8 cellular contexts compared by ENCODE assay signal in the genomic region with DNA sequence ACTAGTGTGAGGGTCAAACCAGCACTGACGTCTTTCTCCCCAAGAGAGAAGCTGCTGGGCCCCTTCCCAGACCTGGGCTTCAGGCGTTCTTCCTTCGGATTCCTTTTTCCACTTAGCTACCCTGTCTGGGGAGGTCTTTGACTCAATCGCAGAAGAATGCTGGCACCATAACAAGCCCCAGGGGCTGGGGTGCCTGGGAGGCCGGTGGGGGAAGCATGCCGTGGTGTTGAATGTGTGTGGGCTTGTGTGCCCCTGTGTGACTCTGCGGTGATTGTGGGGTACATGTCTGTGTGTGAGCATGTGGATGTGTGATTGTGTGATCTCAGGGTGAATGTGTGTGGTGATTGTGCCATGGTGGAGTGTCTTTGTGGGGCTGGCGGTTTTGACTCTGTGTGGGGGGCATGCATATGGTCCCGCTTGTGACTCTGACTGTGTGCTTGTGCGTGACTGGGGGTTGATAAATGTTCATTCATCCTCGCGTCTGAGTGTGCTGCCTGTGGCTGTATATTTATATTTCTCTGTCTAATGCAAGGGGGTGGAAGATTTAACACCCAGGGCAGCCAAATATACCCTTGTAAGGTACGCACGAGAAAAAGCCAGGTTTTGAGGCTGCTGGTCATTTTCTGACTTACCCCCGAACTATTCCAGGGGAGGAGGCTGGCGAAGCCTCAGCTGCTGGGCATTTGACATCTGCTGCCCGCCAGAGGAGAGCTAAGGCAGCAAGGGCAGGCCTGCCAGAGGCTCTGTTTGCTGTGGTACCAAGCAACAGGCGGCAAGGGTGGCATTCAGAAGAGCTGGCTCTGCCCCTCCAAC. TPM values are rescaled to one million over a fixed set of nuclear protein-coding genes. Genes with fewer than 3 reads are reported as not detected.
DNase-seq lines count a peak whose midpoint lies in the region; ATAC-seq and TF ChIP-seq lines count a peak whose summit lies in the region.

No MANE protein-coding gene starts in this region.

- no peak overlapping the region for H3K9ac ChIP-seq in trophoblast cell (ENCODE audit: low read length)

- peak overlapping the region; percentile 98 for H4K8ac ChIP-seq in trophoblast cell (ENCODE audit: low read depth, low read length)

- H3K18ac ChIP-seq in trophoblast cell (ENCODE audit: low read length) = peak overlapping the region; percentile 100

- H3K4ac ChIP-seq in trophoblast cell (ENCODE audit: low read depth, low read length) = peak overlapping the region; percentile 99

- H3K4me1 ChIP-seq in trophoblast cell (ENCODE audit: control insufficient read depth in 1 of 2, insufficient read depth in 2 of 2, low read length in 2 of 2) = peaks cover 23 to 26% of the 10 kb centered on the region in 2 experiments

- WGBS in trophoblast cell (ENCODE audit: extremely low coverage, insufficient coverage, insufficient read length) = no CpG with 5 or more reads among the region's 18 CpGs

- no peaks in the 10 kb centered on the region for H3K27me3 ChIP-seq in trophoblast cell (ENCODE audit: insufficient read depth, low read length)

- peak overlapping the region; percentile 99 for H2BK12ac ChIP-seq in trophoblast cell (ENCODE audit: low read length)

- peak overlapping the region; percentile 100 for H4K91ac ChIP-seq in trophoblast cell (ENCODE audit: low read depth, low read length)

- peak overlapping the region; percentile 100 for H2BK120ac ChIP-seq in trophoblast cell (ENCODE audit: insufficient read depth, low read length, poor library complexity)

- peak overlapping the region; percentile 93 for H2BK5ac ChIP-seq in trophoblast cell (ENCODE audit: low read depth, low read length, poor library complexity)

- no peaks in the 10 kb centered on the region for H3K36me3 ChIP-seq in trophoblast cell (ENCODE audit: control insufficient read depth in 1 of 2, insufficient read depth in 2 of 2, low read length in 2 of 2)

- peak overlapping the region; percentile 74 to 94 for H3K4me3 ChIP-seq in foreskin fibroblast (ENCODE audit: low read depth in 1 of 2, low read length in 2 of 2)
- no peak overlapping the region for H3K4me3 ChIP-seq in trophoblast cell (ENCODE audit: low read depth, low read length)

- peaks cover 23% of the 10 kb centered on the region for H3K79me1 ChIP-seq in trophoblast cell (ENCODE audit: low read length)

- H3K79me2 ChIP-seq in trophoblast cell (ENCODE audit: control insufficient read depth, insufficient read depth, low read length, poor library complexity) = peaks cover 12% of the 10 kb centered on the region

- H3K4me2 ChIP-seq in trophoblast cell (ENCODE audit: low read length) = peak overlapping the region; percentile 95

- DNase-seq in ELF-1 (ENCODE audit: low read depth, low spot score) = peak; percentile 78
- DNase-seq in foreskin fibroblast = peak; percentile 93 to 94
- DNase-seq in trophoblast cell = peak; percentile 28 to 45
- no peak for DNase-seq in NOMO-1 treated with DMSO at 0.1 percent for 48 hours (lab: John Stamatoyannopoulos, UW; ENCODE audit: unreplicated experiment)
- no peak for DNase-seq in SW480 (ENCODE audit: low spot score)
- no peak for DNase-seq in activated CD8-positive, alpha-beta memory T cell treated with anti-CD3 and anti-CD28 coated beads for 24 hours

- no peak for TF ChIP-seq CTCF in foreskin fibroblast (IDR thresholded peaks at IDR 0.05; ENCODE audit: low read depth, low read length)

- peak overlapping the region; percentile 62 for H3K27ac ChIP-seq in trophoblast cell (ENCODE audit: low read depth, low read length)

- peak overlapping the region; percentile 98 for H2AK5ac ChIP-seq in trophoblast cell (ENCODE audit: low read length)

- H3K14ac ChIP-seq in trophoblast cell (ENCODE audit: low read length) = peak overlapping the region; percentile 100

- peak overlapping the region; percentile 94 for H4K12ac ChIP-seq in trophoblast cell (ENCODE audit: low read depth, low read length)

- peak; percentile 76 for ATAC-seq in SK-N-SH treated with all-trans-retinoic acid at 6 μM for 48 hours
- no peak for ATAC-seq in HG03025 (IDR thresholded peaks at IDR 0.05; ENCODE audit: low FRiP score, unreplicated experiment)

- no peaks in the 10 kb centered on the region for H3K9me3 ChIP-seq in trophoblast cell (ENCODE audit: insufficient read depth, low read depth, low read length)

- peak overlapping the region; percentile 99 for H2AFZ ChIP-seq in trophoblast cell (ENCODE audit: insufficient read depth, low read length, poor library complexity)

- H3K23ac ChIP-seq in trophoblast cell (ENCODE audit: low read length) = no peak overlapping the region

TF ChIP-seq in SK-N-SH treated with all-trans-retinoic acid at 6 μM for 48 hours, 23 proteins besides CTCF, POLR2A, EP300 and RAD21:
- TF ChIP-seq ISL1 (CRISPR knock-in tag; IDR thresholded peaks at IDR 0.05) (no peak), ZFP3 (CRISPR knock-in tag; IDR thresholded peaks at IDR 0.05) (no peak), ZNF70 (CRISPR knock-in tag; IDR thresholded peaks at IDR 0.05) (no peak), ZC3H10 (CRISPR knock-in tag; IDR thresholded peaks at IDR 0.05) (no peak), TOX (CRISPR knock-in tag; IDR thresholded peaks at IDR 0.05; ENCODE audit: borderline replicate concordance) (no peak), PPARA (CRISPR knock-in tag; IDR thresholded peaks at IDR 0.05; ENCODE audit: borderline replicate concordance) (no peak), RARB (CRISPR knock-in tag; IDR thresholded peaks at IDR 0.05) (no peak), ARNTL (CRISPR knock-in tag; IDR thresholded peaks at IDR 0.05; ENCODE audit: borderline replicate concordance, low read depth) (no peak), ZFP30 (CRISPR knock-in tag; IDR thresholded peaks at IDR 0.05) (no peak), ZNF565 (CRISPR knock-in tag; conservative IDR thresholded peaks at IDR 0.05; ENCODE audit: low read depth) (no peak), CSDC2 (CRISPR knock-in tag; IDR thresholded peaks at IDR 0.05) (no peak)
- TF ChIP-seq, protein P1, sequence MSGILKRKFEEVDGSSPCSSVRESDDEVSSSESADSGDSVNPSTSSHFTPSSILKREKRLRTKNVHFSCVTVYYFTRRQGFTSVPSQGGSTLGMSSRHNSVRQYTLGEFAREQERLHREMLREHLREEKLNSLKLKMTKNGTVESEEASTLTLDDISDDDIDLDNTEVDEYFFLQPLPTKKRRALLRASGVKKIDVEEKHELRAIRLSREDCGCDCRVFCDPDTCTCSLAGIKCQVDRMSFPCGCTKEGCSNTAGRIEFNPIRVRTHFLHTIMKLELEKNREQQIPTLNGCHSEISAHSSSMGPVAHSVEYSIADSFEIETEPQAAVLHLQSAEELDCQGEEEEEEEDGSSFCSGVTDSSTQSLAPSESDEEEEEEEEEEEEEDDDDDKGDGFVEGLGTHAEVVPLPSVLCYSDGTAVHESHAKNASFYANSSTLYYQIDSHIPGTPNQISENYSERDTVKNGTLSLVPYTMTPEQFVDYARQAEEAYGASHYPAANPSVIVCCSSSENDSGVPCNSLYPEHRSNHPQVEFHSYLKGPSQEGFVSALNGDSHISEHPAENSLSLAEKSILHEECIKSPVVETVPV (CRISPR knock-in tag; IDR thresholded peaks at IDR 0.05) = no peak
- TF ChIP-seq, protein P2, sequence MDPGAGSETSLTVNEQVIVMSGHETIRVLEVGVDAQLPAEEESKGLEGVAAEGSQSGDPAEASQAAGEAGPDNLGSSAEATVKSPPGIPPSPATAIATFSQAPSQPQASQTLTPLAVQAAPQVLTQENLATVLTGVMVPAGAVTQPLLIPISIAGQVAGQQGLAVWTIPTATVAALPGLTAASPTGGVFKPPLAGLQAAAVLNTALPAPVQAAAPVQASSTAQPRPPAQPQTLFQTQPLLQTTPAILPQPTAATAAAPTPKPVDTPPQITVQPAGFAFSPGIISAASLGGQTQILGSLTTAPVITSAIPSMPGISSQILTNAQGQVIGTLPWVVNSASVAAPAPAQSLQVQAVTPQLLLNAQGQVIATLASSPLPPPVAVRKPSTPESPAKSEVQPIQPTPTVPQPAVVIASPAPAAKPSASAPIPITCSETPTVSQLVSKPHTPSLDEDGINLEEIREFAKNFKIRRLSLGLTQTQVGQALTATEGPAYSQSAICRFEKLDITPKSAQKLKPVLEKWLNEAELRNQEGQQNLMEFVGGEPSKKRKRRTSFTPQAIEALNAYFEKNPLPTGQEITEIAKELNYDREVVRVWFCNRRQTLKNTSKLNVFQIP (CRISPR knock-in tag; IDR thresholded peaks at IDR 0.05; ENCODE audit: borderline replicate concordance, low read depth) = no peak

RNA-seq across cellular contexts. Expression of a gene that starts 1.1 kb away (rescaled TPM):
- 2.2 and 2.3 TPM in 2 replicates for polyA plus RNA-seq in trophoblast cell (2013)

RNA-seq across cellular contexts. Expression of a gene that starts 52.7 kb away (rescaled TPM):
- 125 and 128 TPM in 2 replicates for polyA plus RNA-seq in trophoblast cell (2013)

RNA-seq across cellular contexts. Expression of a gene that starts 53.3 kb away (rescaled TPM):
- polyA plus RNA-seq in trophoblast cell (2013) = 69.1 and 70.1 TPM in 2 replicates

Comparison
In these comparisons a context has a peak if more than half of its experiments do, and no peak if none do; other contexts are left out.
1. DNase-seq: peak in ELF-1 (single experiment), foreskin fibroblast (2 of 2) and trophoblast cell (2 of 2); none in NOMO-1 treated with DMSO at 0.1 percent for 48 hours (single experiment), SW480 (single experiment) and activated CD8-positive, alpha-beta memory T cell treated with anti-CD3 and anti-CD28 coated beads for 24 hours (single experiment).